ENCODE assay signal across 1 cellular context in the genomic region with DNA sequence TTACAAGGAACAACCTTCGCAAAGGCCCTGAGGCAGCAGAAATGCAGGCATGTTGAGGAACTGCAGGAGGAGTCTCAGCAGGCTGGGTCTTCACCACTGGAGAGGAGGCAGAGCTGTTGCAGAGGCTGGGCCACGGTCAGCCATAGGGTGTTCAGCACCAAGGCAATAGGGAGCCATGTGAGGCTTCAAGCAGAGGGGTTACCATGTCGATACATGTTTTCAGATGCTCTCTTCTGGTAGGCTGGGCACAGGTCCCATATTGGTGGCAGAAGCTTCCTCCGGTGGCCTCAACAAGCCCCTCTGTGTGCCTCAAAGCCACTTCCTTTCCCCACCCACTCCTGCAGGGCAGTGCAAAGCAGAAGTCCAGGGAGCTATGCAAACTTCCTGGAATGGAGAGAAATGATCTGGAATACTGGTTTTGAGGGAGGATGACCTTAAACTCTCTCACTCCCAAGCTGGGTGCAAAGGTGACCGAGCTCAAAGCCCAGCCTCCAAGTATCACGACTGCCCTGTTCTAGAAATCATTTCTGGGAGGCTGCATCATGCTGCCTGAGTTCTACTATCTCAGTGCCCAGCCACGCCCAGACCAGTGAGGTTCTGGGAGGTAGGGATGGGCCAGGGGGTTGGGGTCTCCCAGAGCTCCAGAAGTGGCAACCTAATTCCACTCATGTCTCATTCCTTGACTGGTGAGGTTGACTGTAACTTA.
A peak's percentile ranks its signal among the peaks of the same experiment; 100 is the strongest.
TF ChIP-seq lines count a peak whose summit lies in the region.

A gene with protein sequence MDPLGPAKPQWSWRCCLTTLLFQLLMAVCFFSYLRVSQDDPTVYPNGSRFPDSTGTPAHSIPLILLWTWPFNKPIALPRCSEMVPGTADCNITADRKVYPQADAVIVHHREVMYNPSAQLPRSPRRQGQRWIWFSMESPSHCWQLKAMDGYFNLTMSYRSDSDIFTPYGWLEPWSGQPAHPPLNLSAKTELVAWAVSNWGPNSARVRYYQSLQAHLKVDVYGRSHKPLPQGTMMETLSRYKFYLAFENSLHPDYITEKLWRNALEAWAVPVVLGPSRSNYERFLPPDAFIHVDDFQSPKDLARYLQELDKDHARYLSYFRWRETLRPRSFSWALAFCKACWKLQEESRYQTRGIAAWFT (minus strand): TSS at position 391 of the 706 bp plus-strand sequence. CDS start 7,135 bp downstream, outside the sequence.

TF ChIP-seq in HepG2, 621 proteins besides CTCF, POLR2A, EP300 and RAD21 (continued from another document and continues in another):
- TF ChIP-seq MAFK (conservative IDR thresholded peaks at IDR 0.05 in 1 of 2, IDR thresholded peaks at IDR 0.05 in 1 of 2; ENCODE audit: low read length in 2 of 2) (no peak), HOXA7 (CRISPR knock-in tag; IDR thresholded peaks at IDR 0.05) (no peak), ZNF160 (CRISPR knock-in tag; IDR thresholded peaks at IDR 0.05) (no peak), RCOR2 (CRISPR knock-in tag; IDR thresholded peaks at IDR 0.05) (no peak), ZNF652 (CRISPR knock-in tag; IDR thresholded peaks at IDR 0.05; ENCODE audit: borderline replicate concordance, low read depth) (peak; percentile 11; the same call in 1 of the 2 replicates), ZNF674 (CRISPR knock-in tag; IDR thresholded peaks at IDR 0.05; ENCODE audit: low read depth) (no peak), CCDC6 (CRISPR knock-in tag; IDR thresholded peaks at IDR 0.05) (no peak), ZNF749 (CRISPR knock-in tag; IDR thresholded peaks at IDR 0.05; ENCODE audit: borderline replicate concordance) (no peak), ZNF607 (CRISPR knock-in tag; IDR thresholded peaks at IDR 0.05; ENCODE audit: borderline replicate concordance) (peak; percentile 59; the same call in 1 of the 2 replicates), SP140L (CRISPR knock-in tag; IDR thresholded peaks at IDR 0.05; ENCODE audit: borderline replicate concordance) (no peak), ZNF672 (CRISPR knock-in tag; IDR thresholded peaks at IDR 0.05) (no peak), PCBP1 (IDR thresholded peaks at IDR 0.05; ENCODE audit: borderline replicate concordance, low read depth, low read length) (no peak), ZNF839 (CRISPR knock-in tag; IDR thresholded peaks at IDR 0.05; ENCODE audit: borderline replicate concordance) (no peak), NR2F1 (CRISPR knock-in tag; IDR thresholded peaks at IDR 0.05) (peak in 1 of 2 experiments; percentile 26; a peak in 1 of 4 replicates), ZNF564 (CRISPR knock-in tag; IDR thresholded peaks at IDR 0.05) (no peak), GATAD1 (CRISPR knock-in tag; IDR thresholded peaks at IDR 0.05) (peak; percentile 13; the same call in 1 of the 2 replicates), ZNF891 (CRISPR knock-in tag; IDR thresholded peaks at IDR 0.05) (no peak), MTF1 (CRISPR knock-in tag; IDR thresholded peaks at IDR 0.05) (no peak), ZKSCAN1 (IDR thresholded peaks at IDR 0.05; ENCODE audit: low read length) (no peak), RXRB (CRISPR knock-in tag; IDR thresholded peaks at IDR 0.05; ENCODE audit: borderline replicate concordance) (peak; percentile 86), NFYC (CRISPR knock-in tag; IDR thresholded peaks at IDR 0.05) (no peak), SYNCRIP (IDR thresholded peaks at IDR 0.05; ENCODE audit: insufficient read depth, low read depth, low read length) (no peak), ATRX (CRISPR knock-in tag; IDR thresholded peaks at IDR 0.05; ENCODE audit: borderline replicate concordance) (no peak), ISL2 (CRISPR knock-in tag; IDR thresholded peaks at IDR 0.05) (0 out of 2 replicates have a peak, but pooled peaks have one; percentile 18)
- TF ChIP-seq, protein P1, sequence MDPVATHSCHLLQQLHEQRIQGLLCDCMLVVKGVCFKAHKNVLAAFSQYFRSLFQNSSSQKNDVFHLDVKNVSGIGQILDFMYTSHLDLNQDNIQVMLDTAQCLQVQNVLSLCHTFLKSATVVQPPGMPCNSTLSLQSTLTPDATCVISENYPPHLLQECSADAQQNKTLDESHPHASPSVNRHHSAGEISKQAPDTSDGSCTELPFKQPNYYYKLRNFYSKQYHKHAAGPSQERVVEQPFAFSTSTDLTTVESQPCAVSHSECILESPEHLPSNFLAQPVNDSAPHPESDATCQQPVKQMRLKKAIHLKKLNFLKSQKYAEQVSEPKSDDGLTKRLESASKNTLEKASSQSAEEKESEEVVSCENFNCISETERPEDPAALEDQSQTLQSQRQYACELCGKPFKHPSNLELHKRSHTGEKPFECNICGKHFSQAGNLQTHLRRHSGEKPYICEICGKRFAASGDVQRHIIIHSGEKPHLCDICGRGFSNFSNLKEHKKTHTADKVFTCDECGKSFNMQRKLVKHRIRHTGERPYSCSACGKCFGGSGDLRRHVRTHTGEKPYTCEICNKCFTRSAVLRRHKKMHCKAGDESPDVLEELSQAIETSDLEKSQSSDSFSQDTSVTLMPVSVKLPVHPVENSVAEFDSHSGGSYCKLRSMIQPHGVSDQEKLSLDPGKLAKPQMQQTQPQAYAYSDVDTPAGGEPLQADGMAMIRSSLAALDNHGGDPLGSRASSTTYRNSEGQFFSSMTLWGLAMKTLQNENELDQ (CRISPR knock-in tag; IDR thresholded peaks at IDR 0.05; ENCODE audit: borderline replicate concordance), result no peak
- TF ChIP-seq, protein P2, sequence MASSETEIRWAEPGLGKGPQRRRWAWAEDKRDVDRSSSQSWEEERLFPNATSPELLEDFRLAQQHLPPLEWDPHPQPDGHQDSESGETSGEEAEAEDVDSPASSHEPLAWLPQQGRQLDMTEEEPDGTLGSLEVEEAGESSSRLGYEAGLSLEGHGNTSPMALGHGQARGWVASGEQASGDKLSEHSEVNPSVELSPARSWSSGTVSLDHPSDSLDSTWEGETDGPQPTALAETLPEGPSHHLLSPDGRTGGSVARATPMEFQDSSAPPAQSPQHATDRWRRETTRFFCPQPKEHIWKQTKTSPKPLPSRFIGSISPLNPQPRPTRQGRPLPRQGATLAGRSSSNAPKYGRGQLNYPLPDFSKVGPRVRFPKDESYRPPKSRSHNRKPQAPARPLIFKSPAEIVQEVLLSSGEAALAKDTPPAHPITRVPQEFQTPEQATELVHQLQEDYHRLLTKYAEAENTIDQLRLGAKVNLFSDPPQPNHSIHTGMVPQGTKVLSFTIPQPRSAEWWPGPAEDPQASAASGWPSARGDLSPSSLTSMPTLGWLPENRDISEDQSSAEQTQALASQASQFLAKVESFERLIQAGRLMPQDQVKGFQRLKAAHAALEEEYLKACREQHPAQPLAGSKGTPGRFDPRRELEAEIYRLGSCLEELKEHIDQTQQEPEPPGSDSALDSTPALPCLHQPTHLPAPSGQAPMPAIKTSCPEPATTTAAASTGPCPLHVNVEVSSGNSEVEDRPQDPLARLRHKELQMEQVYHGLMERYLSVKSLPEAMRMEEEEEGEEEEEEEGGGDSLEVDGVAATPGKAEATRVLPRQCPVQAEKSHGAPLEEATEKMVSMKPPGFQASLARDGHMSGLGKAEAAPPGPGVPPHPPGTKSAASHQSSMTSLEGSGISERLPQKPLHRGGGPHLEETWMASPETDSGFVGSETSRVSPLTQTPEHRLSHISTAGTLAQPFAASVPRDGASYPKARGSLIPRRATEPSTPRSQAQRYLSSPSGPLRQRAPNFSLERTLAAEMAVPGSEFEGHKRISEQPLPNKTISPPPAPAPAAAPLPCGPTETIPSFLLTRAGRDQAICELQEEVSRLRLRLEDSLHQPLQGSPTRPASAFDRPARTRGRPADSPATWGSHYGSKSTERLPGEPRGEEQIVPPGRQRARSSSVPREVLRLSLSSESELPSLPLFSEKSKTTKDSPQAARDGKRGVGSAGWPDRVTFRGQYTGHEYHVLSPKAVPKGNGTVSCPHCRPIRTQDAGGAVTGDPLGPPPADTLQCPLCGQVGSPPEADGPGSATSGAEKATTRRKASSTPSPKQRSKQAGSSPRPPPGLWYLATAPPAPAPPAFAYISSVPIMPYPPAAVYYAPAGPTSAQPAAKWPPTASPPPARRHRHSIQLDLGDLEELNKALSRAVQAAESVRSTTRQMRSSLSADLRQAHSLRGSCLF (CRISPR knock-in tag; IDR thresholded peaks at IDR 0.05; ENCODE audit: borderline replicate concordance), result no peak
- TF ChIP-seq, protein P3, sequence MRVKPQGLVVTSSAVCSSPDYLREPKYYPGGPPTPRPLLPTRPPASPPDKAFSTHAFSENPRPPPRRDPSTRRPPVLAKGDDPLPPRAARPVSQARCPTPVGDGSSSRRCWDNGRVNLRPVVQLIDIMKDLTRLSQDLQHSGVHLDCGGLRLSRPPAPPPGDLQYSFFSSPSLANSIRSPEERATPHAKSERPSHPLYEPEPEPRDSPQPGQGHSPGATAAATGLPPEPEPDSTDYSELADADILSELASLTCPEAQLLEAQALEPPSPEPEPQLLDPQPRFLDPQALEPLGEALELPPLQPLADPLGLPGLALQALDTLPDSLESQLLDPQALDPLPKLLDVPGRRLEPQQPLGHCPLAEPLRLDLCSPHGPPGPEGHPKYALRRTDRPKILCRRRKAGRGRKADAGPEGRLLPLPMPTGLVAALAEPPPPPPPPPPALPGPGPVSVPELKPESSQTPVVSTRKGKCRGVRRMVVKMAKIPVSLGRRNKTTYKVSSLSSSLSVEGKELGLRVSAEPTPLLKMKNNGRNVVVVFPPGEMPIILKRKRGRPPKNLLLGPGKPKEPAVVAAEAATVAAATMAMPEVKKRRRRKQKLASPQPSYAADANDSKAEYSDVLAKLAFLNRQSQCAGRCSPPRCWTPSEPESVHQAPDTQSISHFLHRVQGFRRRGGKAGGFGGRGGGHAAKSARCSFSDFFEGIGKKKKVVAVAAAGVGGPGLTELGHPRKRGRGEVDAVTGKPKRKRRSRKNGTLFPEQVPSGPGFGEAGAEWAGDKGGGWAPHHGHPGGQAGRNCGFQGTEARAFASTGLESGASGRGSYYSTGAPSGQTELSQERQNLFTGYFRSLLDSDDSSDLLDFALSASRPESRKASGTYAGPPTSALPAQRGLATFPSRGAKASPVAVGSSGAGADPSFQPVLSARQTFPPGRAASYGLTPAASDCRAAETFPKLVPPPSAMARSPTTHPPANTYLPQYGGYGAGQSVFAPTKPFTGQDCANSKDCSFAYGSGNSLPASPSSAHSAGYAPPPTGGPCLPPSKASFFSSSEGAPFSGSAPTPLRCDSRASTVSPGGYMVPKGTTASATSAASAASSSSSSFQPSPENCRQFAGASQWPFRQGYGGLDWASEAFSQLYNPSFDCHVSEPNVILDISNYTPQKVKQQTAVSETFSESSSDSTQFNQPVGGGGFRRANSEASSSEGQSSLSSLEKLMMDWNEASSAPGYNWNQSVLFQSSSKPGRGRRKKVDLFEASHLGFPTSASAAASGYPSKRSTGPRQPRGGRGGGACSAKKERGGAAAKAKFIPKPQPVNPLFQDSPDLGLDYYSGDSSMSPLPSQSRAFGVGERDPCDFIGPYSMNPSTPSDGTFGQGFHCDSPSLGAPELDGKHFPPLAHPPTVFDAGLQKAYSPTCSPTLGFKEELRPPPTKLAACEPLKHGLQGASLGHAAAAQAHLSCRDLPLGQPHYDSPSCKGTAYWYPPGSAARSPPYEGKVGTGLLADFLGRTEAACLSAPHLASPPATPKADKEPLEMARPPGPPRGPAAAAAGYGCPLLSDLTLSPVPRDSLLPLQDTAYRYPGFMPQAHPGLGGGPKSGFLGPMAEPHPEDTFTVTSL (CRISPR knock-in tag; IDR thresholded peaks at IDR 0.05; ENCODE audit: borderline replicate concordance), result peak; percentile 71
- TF ChIP-seq, protein P4, sequence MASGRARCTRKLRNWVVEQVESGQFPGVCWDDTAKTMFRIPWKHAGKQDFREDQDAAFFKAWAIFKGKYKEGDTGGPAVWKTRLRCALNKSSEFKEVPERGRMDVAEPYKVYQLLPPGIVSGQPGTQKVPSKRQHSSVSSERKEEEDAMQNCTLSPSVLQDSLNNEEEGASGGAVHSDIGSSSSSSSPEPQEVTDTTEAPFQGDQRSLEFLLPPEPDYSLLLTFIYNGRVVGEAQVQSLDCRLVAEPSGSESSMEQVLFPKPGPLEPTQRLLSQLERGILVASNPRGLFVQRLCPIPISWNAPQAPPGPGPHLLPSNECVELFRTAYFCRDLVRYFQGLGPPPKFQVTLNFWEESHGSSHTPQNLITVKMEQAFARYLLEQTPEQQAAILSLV (CRISPR knock-in tag; IDR thresholded peaks at IDR 0.05; ENCODE audit: borderline replicate concordance), result no peak
- TF ChIP-seq, protein P5, sequence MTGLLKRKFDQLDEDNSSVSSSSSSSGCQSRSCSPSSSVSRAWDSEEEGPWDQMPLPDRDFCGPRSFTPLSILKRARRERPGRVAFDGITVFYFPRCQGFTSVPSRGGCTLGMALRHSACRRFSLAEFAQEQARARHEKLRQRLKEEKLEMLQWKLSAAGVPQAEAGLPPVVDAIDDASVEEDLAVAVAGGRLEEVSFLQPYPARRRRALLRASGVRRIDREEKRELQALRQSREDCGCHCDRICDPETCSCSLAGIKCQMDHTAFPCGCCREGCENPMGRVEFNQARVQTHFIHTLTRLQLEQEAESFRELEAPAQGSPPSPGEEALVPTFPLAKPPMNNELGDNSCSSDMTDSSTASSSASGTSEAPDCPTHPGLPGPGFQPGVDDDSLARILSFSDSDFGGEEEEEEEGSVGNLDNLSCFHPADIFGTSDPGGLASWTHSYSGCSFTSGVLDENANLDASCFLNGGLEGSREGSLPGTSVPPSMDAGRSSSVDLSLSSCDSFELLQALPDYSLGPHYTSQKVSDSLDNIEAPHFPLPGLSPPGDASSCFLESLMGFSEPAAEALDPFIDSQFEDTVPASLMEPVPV (CRISPR knock-in tag; IDR thresholded peaks at IDR 0.05), result no peak; the same call in 1 of the 2 replicates
- TF ChIP-seq, protein P6, sequence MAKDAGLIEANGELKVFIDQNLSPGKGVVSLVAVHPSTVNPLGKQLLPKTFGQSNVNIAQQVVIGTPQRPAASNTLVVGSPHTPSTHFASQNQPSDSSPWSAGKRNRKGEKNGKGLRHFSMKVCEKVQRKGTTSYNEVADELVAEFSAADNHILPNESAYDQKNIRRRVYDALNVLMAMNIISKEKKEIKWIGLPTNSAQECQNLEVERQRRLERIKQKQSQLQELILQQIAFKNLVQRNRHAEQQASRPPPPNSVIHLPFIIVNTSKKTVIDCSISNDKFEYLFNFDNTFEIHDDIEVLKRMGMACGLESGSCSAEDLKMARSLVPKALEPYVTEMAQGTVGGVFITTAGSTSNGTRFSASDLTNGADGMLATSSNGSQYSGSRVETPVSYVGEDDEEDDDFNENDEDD (CRISPR knock-in tag; IDR thresholded peaks at IDR 0.05; ENCODE audit: borderline replicate concordance), result 0 out of 2 replicates have a peak, but pooled peaks have one; percentile 15
- TF ChIP-seq, protein P7, sequence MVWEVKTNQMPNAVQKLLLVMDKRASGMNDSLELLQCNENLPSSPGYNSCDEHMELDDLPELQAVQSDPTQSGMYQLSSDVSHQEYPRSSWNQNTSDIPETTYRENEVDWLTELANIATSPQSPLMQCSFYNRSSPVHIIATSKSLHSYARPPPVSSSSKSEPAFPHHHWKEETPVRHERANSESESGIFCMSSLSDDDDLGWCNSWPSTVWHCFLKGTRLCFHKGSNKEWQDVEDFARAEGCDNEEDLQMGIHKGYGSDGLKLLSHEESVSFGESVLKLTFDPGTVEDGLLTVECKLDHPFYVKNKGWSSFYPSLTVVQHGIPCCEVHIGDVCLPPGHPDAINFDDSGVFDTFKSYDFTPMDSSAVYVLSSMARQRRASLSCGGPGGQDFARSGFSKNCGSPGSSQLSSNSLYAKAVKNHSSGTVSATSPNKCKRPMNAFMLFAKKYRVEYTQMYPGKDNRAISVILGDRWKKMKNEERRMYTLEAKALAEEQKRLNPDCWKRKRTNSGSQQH (CRISPR knock-in tag; IDR thresholded peaks at IDR 0.05; ENCODE audit: low read depth), result no peak
